8 cellular contexts compared by ENCODE assay signal in genomic region chr13:30394798-30395191, GRCh38. TPM values are rescaled to one million over a fixed set of nuclear protein-coding genes. Genes with fewer than 3 reads are reported as not detected.
DNase-seq lines count a peak whose midpoint lies in the region; ATAC-seq and TF ChIP-seq lines count a peak whose summit lies in the region.

No MANE protein-coding gene starts in this region.

- H3K27me3 ChIP-seq in AG04450 (ENCODE audit: control insufficient read depth, insufficient read depth, low read length) = peaks cover 3% of the 10 kb centered on the region

- H3K4me3 ChIP-seq in AG04450 (ENCODE audit: low read depth, low read length) = peak overlapping the region; percentile 58

- H3K27ac ChIP-seq in AG04450 (ENCODE audit: low read depth, low read length) = peak overlapping the region; percentile 96

- TF ChIP-seq CTCF in AG04450 (IDR thresholded peaks at IDR 0.05; ENCODE audit: low read depth, low read length) = no peak

- peak overlapping the region; percentile 85 to 94 for H3K27ac Mint-ChIP-seq in activated naive CD4-positive, alpha-beta T cell treated with anti-CD3 and anti-CD28 coated beads, Interleukin-2, amount 50 U/mL, for 72 hours

- POLR2A ChIA-PET in AG04450 (lab: Yijun Ruan, JAX) = interaction anchor here (0.6 to 1.9 kb wide), 6 partner anchors 27 to 253 kb away, joined by 3 to 18 read pairs (median 4); partner anchors contain the start of genes KATNAL1, UBE2L5 and USPL1

- CTCF ChIA-PET in AG04450 (lab: Charles Lee) = interaction anchor here (0.6 to 1.2 kb wide), 3 partner anchors 8 to 263 kb away, joined by 3 to 5 read pairs (median 4); no protein-coding TSS in a partner anchor

- DNase-seq in AG04450 (ENCODE audit: low read depth, low spot score) (no peak), iris pigment epithelial cell (ENCODE audit: low read depth) (peak; percentile 16), cerebellum (ENCODE audit: low spot score) (no peak)
- DNase-seq in activated naive CD4-positive, alpha-beta T cell treated with anti-CD3 and anti-CD28 coated beads, Interleukin-2, amount 50 U/mL, for 72 hours (ENCODE audit: low spot score in 2 of 2) = no peak
- DNase-seq in stimulated activated naive CD8-positive, alpha-beta T cell treated with anti-CD3 and anti-CD28 coated beads, Interleukin-15, Interleukin-2, amounts not matched to agents 100 U/mL and 50 U/mL, for 24 hours = no peak
- DNase-seq in activated CD4-positive, alpha-beta T cell treated with anti-CD3 and anti-CD28 coated beads, Interleukin-2, amount 50 U/mL, for 48 hours = no peak

- ATAC-seq in GM19351 (IDR thresholded peaks at IDR 0.05; ENCODE audit: unreplicated experiment) (peak; percentile 53), HG03439 (IDR thresholded peaks at IDR 0.05; ENCODE audit: unreplicated experiment) (peak; percentile 70)
- peak; percentile 77 to 88 for ATAC-seq in activated naive CD4-positive, alpha-beta T cell treated with anti-CD3 and anti-CD28 coated beads, Interleukin-2, amount 50 U/mL, for 72 hours
- ATAC-seq in stimulated activated naive CD8-positive, alpha-beta T cell treated with anti-CD3 and anti-CD28 coated beads, Interleukin-15, Interleukin-2, amounts not matched to agents 100 U/mL and 50 U/mL, for 24 hours = peak; percentile 58

- no peaks in the 10 kb centered on the region for H3K36me3 Mint-ChIP-seq in activated naive CD4-positive, alpha-beta T cell treated with anti-CD3 and anti-CD28 coated beads, Interleukin-2, amount 50 U/mL, for 72 hours

- no peaks in the 10 kb centered on the region for H3K9me3 Mint-ChIP-seq in activated naive CD4-positive, alpha-beta T cell treated with anti-CD3 and anti-CD28 coated beads, Interleukin-2, amount 50 U/mL, for 72 hours

- H3K9me3 ChIP-seq in AG04450 (ENCODE audit: control insufficient read depth, insufficient read depth, low read length) = no peaks in the 10 kb centered on the region

RNA-seq across cellular contexts. Expression of gene UBE2L5, which starts 27.5 kb away (rescaled TPM):
- polyA plus RNA-seq in AG04450 (2011; rRNA removed) = 0.56 and 0.81 TPM in 2 replicates
- polyA minus RNA-seq in AG04450 (2011; rRNA and poly(A)+ RNA removed) = not detected in 2 replicates
- under 1 TPM in 1 of 2 donors, not detected in 1; 0.25 TPM for total RNA-seq in activated naive CD4-positive, alpha-beta T cell treated with anti-CD3 and anti-CD28 coated beads, Interleukin-2, amount 50 U/mL, for 72 hours
- 0.64 TPM for total RNA-seq in cerebellum
